7 cellular contexts compared by ENCODE assay signal in genomic region chr12:54416908-54417603, GRCh38. TPM values are rescaled to one million over a fixed set of nuclear protein-coding genes. Genes with fewer than 3 reads are reported as not detected.
DNase-seq lines count a peak whose midpoint lies in the region; ATAC-seq and TF ChIP-seq lines count a peak whose summit lies in the region.

No MANE protein-coding gene starts in this region.

- TF ChIP-seq CTCF in WI38 (IDR thresholded peaks at IDR 0.05; ENCODE audit: low read depth, low read length) (no peak), fibroblast of villous mesenchyme (IDR thresholded peaks at IDR 0.05; ENCODE audit: insufficient read depth, low read depth, low read length) (no peak), spleen (IDR thresholded peaks at IDR 0.05 in 8 of 11, conservative IDR thresholded peaks at IDR 0.05 in 3 of 11) (no peak)

- no peak for TF ChIP-seq POLR2A in spleen (IDR thresholded peaks at IDR 0.05)

- intact Hi-C loops in spleen (cut with DNase I; ENCODE audit: low total_unique reads), result no loop called here

- H3K27ac ChIP-seq in HUES48 (ENCODE audit: low read depth, low read length) (no peak overlapping the region), spleen (peak overlapping the region; percentile 42 to 95 (median 82))

- H3K27me3 ChIP-seq in HUES48 (ENCODE audit: control insufficient read depth, insufficient read depth, low read length) (peaks cover 46% of the 10 kb centered on the region), spleen (replicated peaks in 1 of 7) (peaks cover 0 to 43% (median 26%) of the 10 kb centered on the region in 7 donors)

- peaks cover 31% of the 10 kb centered on the region for H3K4me1 ChIP-seq in HUES48 (ENCODE audit: control insufficient read depth, insufficient read depth, low read length)
- peaks cover 37 to 100% (median 86%) of the 10 kb centered on the region in 6 donors for H3K4me1 ChIP-seq in spleen

- no peak for ATAC-seq in GM21723 (IDR thresholded peaks at IDR 0.05; ENCODE audit: unreplicated experiment)

- peak overlapping the region; percentile 82 for H3K4me3 ChIP-seq in HUES48 (ENCODE audit: low read depth, low read length)
- H3K4me3 ChIP-seq in WI38 (ENCODE audit: low read depth, low read length), result peak overlapping the region; percentile 95
- peak overlapping the region; percentile 94 for H3K4me3 ChIP-seq in fibroblast of villous mesenchyme (ENCODE audit: low read depth, low read length)
- peak overlapping the region in 7 of 8 donors; percentile 54 to 79 (median 66) for H3K4me3 ChIP-seq in spleen

- no peak overlapping the region for H3K9ac ChIP-seq in HUES48 (ENCODE audit: low read depth, low read length)

- H3K9me3 ChIP-seq in HUES48 (ENCODE audit: control insufficient read depth, insufficient read depth, low read length) (no peaks in the 10 kb centered on the region), spleen (no peaks in the 10 kb centered on the region)

- DNase-seq in fibroblast of villous mesenchyme (ENCODE audit: low read depth) (peak; percentile 44), spleen (no peak)
- no peak for DNase-seq in stimulated activated CD4-positive, alpha-beta T cell treated with anti-CD3 and anti-CD28 coated beads, Interleukin-2, amount 100 ng/mL, for 48 hours
- no peak for DNase-seq in stimulated activated CD4-positive, alpha-beta T cell treated with anti-CD3 and anti-CD28 coated beads, Interleukin-12 subunit alpha, Interleukin-12 subunit beta, amount 100 ng/mL, for 4 hours

- 16 to 41% (median 32%) methylated on average over 2 of the region's 2 CpGs for WGBS in spleen, 5 donors

- H3K36me3 ChIP-seq in HUES48 (ENCODE audit: control insufficient read depth, insufficient read depth, low read length) (no peaks in the 10 kb centered on the region), spleen (no peaks in the 10 kb centered on the region)

RNA-seq across cellular contexts. Expression of gene ITGA5, which starts 2.0 kb away (rescaled TPM):
- total RNA-seq in fibroblast of villous mesenchyme (431 and 438 TPM in 2 replicates), spleen (10 to 100 TPM; 20.8 to 44.9 (median 36.3) TPM)
- 1 to 10 TPM; 7.0 to 9.5 (median 9.1) TPM for polyA plus RNA-seq in spleen

RNA-seq across cellular contexts. Expression of gene ZNF385A, which starts 32.5 kb away (rescaled TPM):
- total RNA-seq in fibroblast of villous mesenchyme, result 1.3 and 2.2 TPM in 2 replicates
- 10 to 100 TPM; 19.9 to 40.3 (median 27.2) TPM for total RNA-seq in spleen
- 10 to 100 TPM in 2 of 3 donors, 1 to 10 TPM in 1; 7.4 to 12.5 (median 12.4) TPM for polyA plus RNA-seq in spleen

RNA-seq across cellular contexts. Expression of gene GPR84, which starts 52.8 kb away (rescaled TPM):
- total RNA-seq in fibroblast of villous mesenchyme (not detected in 2 replicates), spleen (10 to 100 TPM in 1 of 7 donors, 1 to 10 TPM in 5, under 1 TPM in 1; 0.97 to 12.5 (median 2.9) TPM)
- polyA plus RNA-seq in spleen, result under 1 TPM; 0.35 to 0.47 (median 0.39) TPM

RNA-seq across cellular contexts. Expression of gene GTSF1, which starts 56.3 kb away (rescaled TPM):
- total RNA-seq in fibroblast of villous mesenchyme (1.7 and 3.5 TPM in 2 replicates), spleen (10 to 100 TPM in 1 of 7 donors, 1 to 10 TPM in 6; 1.3 to 16.2 (median 3.6) TPM)
- polyA plus RNA-seq in spleen, result 1 to 10 TPM; 5.3 to 8.8 (median 6.6) TPM
